In genomic region chr1:206931709-206932108, GRCh38 we compare ENCODE assay signal across 13 cellular contexts. TPM values are rescaled to one million over a fixed set of nuclear protein-coding genes. Genes with fewer than 3 reads are reported as not detected.
A peak's percentile ranks its signal among the peaks of the same experiment; 100 is the strongest.
DNase-seq lines count a peak whose midpoint lies in the region; ATAC-seq and TF ChIP-seq lines count a peak whose summit lies in the region.
"Had no signal": no experiment of that assay in that cellular context is flagged by ENCODE, and none has a peak within 500 bp of the region (broad histone marks: within the 10 kb centered on the region; RNA-seq: fewer than 3 reads in every experiment).

No MANE protein-coding gene starts in this region.

- no peak overlapping the region for H4K8ac ChIP-seq in trophoblast cell (ENCODE audit: low read depth, low read length)

- H3K27ac ChIP-seq in HCT116 (ENCODE audit: low read depth, low read length) (no peak overlapping the region), trophoblast cell (ENCODE audit: low read depth, low read length) (no peak overlapping the region)
- H3K27ac ChIP-seq: epithelial cell of prostate had no signal

- H3K4me3 ChIP-seq in HCT116 (replicated peaks in 1 of 2; ENCODE audit: low read depth in 1 of 2, low read length in 2 of 2) (no peak overlapping the region), astrocyte of the spinal cord (ENCODE audit: low read depth, low read length) (no peak overlapping the region), trophoblast cell (ENCODE audit: low read depth, low read length) (no peak overlapping the region)
- H3K4me3 ChIP-seq: smooth muscle cell had no signal

- H3K9me3 Mint-ChIP-seq in natural killer cell treated with Interleukin-12 subunit alpha and Interleukin-12 subunit beta and Interleukin-15 and Interleukin-18, amount 100 ng/mL, for 72 hours = no peaks in the 10 kb centered on the region

- H3K23ac ChIP-seq in trophoblast cell (ENCODE audit: low read length) = no peak overlapping the region

- CTCF ChIA-PET in HCT116 (lab: Charles Lee) = interaction anchor here (1.0 to 3.2 kb wide), 5 partner anchors 11 to 50 kb away, joined by 4 to 15 read pairs (median 5); no protein-coding TSS in a partner anchor

- RAD21 ChIA-PET in HCT116 (lab: Charles Lee; ENCODE audit: low non-redundant PET in 1 of 2, low total read pairs in 2 of 2, uncharacterized antibody in 2 of 2, unreplicated experiment in 2 of 2) = no interaction called here

- no peaks in the 10 kb centered on the region for H3K36me3 Mint-ChIP-seq in natural killer cell treated with Interleukin-12 subunit alpha and Interleukin-12 subunit beta and Interleukin-15 and Interleukin-18, amount 100 ng/mL, for 72 hours

- H3K79me2 ChIP-seq in HCT116 (ENCODE audit: insufficient read depth, low read length) (no peaks in the 10 kb centered on the region), trophoblast cell (ENCODE audit: control insufficient read depth, insufficient read depth, low read length, poor library complexity) (no peaks in the 10 kb centered on the region)

- DNase-seq in ELF-1 (ENCODE audit: low read depth, low spot score) (peak; percentile 27), HCT116 (ENCODE audit: low read depth, low spot score) (no peak), astrocyte of the spinal cord (ENCODE audit: low read depth, low spot score) (no peak), trophoblast cell (no peak)
- DNase-seq in natural killer cell treated with Interleukin-12 subunit alpha and Interleukin-12 subunit beta and Interleukin-15 and Interleukin-18, amount 100 ng/mL, for 72 hours (ENCODE audit: low spot score) = no peak
- no peak for DNase-seq in activated CD8-positive, alpha-beta memory T cell treated with anti-CD3 and anti-CD28 coated beads, Interleukin-2, amount 50 U/mL, for 4 hours
- DNase-seq: EL, KG1, NCI-H1930 had no signal

- H2BK5ac ChIP-seq in trophoblast cell (ENCODE audit: low read depth, low read length, poor library complexity) = no peak overlapping the region

- H3K18ac ChIP-seq in trophoblast cell (ENCODE audit: low read length) = no peak overlapping the region

- no peaks in the 10 kb centered on the region for H3K9me3 ChIP-seq in HCT116 (ENCODE audit: control insufficient read depth in 1 of 2, insufficient read depth in 1 of 2, low read depth in 1 of 2, low read length in 2 of 2)
- no peaks in the 10 kb centered on the region for H3K9me3 ChIP-seq in trophoblast cell (ENCODE audit: insufficient read depth, low read depth, low read length)

- H2AFZ ChIP-seq in HCT116 (ENCODE audit: low read depth, low read length, poor library complexity, severe bottlenecking) (no peak overlapping the region), trophoblast cell (ENCODE audit: insufficient read depth, low read length, poor library complexity) (no peak overlapping the region)

- H3K14ac ChIP-seq in trophoblast cell (ENCODE audit: low read length) = no peak overlapping the region

- H3K4me1 ChIP-seq in HCT116 (ENCODE audit: control insufficient read depth in 1 of 2, insufficient read depth in 2 of 2, low read length in 2 of 2) = peaks cover 0 to 9% of the 10 kb centered on the region in 2 experiments; a peak in 2 of 4 replicates
- no peaks in the 10 kb centered on the region for H3K4me1 ChIP-seq in trophoblast cell (ENCODE audit: control insufficient read depth in 1 of 2, insufficient read depth in 2 of 2, low read length in 2 of 2)

- in situ Hi-C loops in astrocyte of the spinal cord (cut with HindIII; ENCODE audit: low sequenced_read_pairs) = no loop called here

- BruUV-seq in HCT116 (replicated peaks; lab: Mats Ljungman, UMichigan) = no TSS peak

- TF ChIP-seq POLR2A in HCT116 (IDR thresholded peaks at IDR 0.05; ENCODE audit: borderline replicate concordance, extremely low read depth, insufficient read depth, insufficient read length) = no peak

- H3K4me1 Mint-ChIP-seq in natural killer cell treated with Interleukin-12 subunit alpha and Interleukin-12 subunit beta and Interleukin-15 and Interleukin-18, amount 100 ng/mL, for 72 hours (ENCODE audit: low read depth in 2 of 2) = peaks cover 19 to 22% of the 10 kb centered on the region in 2 donors

- peak in 2 of 3 experiments; percentile 24 to 37; a peak in 3 of 6 replicates for TF ChIP-seq CTCF in HCT116 (IDR thresholded peaks at IDR 0.05 in 2 of 3, conservative IDR thresholded peaks at IDR 0.05 in 1 of 3; ENCODE audit: borderline replicate concordance in 1 of 3, insufficient read depth in 1 of 3, low read depth in 2 of 3, low read length in 2 of 3)
- peak; percentile 17 for TF ChIP-seq CTCF in astrocyte of the spinal cord (IDR thresholded peaks at IDR 0.05; ENCODE audit: low read depth, low read length)

- intact Hi-C loops in HCT116 (cut with micrococcal nuclease) = no loop called here

- TF ChIP-seq RAD21 in HCT116 (IDR thresholded peaks at IDR 0.05; ENCODE audit: low read depth) = no peak

- no peak overlapping the region for H3K4ac ChIP-seq in trophoblast cell (ENCODE audit: low read depth, low read length)

- no peak overlapping the region for H3K9ac ChIP-seq in HCT116 (ENCODE audit: low read length)
- no peak overlapping the region for H3K9ac ChIP-seq in trophoblast cell (ENCODE audit: low read length)

- H3K4me3 Mint-ChIP-seq in natural killer cell treated with Interleukin-12 subunit alpha and Interleukin-12 subunit beta and Interleukin-15 and Interleukin-18, amount 100 ng/mL, for 72 hours = peak overlapping the region; percentile 57

- ATAC-seq in HCT116 = peak; percentile 60
- ATAC-seq in natural killer cell treated with Interleukin-12 subunit alpha and Interleukin-12 subunit beta and Interleukin-15 and Interleukin-18, amount 100 ng/mL, for 72 hours = no peak
- no peak for ATAC-seq in HG03469 (IDR thresholded peaks at IDR 0.05; ENCODE audit: unreplicated experiment)

- H3K36me3 ChIP-seq in HCT116 (ENCODE audit: control insufficient read depth in 1 of 2, insufficient read depth in 2 of 2, low read length in 2 of 2) (no peaks in the 10 kb centered on the region), trophoblast cell (ENCODE audit: control insufficient read depth in 1 of 2, insufficient read depth in 2 of 2, low read length in 2 of 2) (no peaks in the 10 kb centered on the region)

- WGBS in trophoblast cell (ENCODE audit: extremely low coverage, insufficient coverage, insufficient read length) = no CpG with 5 or more reads among the region's 6 CpGs

- H3K9me2 ChIP-seq in HCT116 (ENCODE audit: insufficient read depth) = no peaks in the 10 kb centered on the region

- no peak overlapping the region for H2BK120ac ChIP-seq in trophoblast cell (ENCODE audit: insufficient read depth, low read length, poor library complexity)

- no peaks in the 10 kb centered on the region for H3K27me3 Mint-ChIP-seq in natural killer cell treated with Interleukin-12 subunit alpha and Interleukin-12 subunit beta and Interleukin-15 and Interleukin-18, amount 100 ng/mL, for 72 hours

- no peak overlapping the region for H4K91ac ChIP-seq in trophoblast cell (ENCODE audit: low read depth, low read length)

- H2AK5ac ChIP-seq in trophoblast cell (ENCODE audit: low read length) = no peak overlapping the region

- H3K4me2 ChIP-seq in HCT116 (ENCODE audit: low read length) (no peak overlapping the region), trophoblast cell (ENCODE audit: low read length) (no peak overlapping the region)
- H3K4me2 ChIP-seq: smooth muscle cell had no signal

- no peak overlapping the region for H2BK12ac ChIP-seq in trophoblast cell (ENCODE audit: low read length)

- H4K20me1 ChIP-seq in HCT116 (ENCODE audit: insufficient read depth) = no peaks in the 10 kb centered on the region

- no peaks in the 10 kb centered on the region for H3K27me3 ChIP-seq in HCT116 (ENCODE audit: insufficient read depth, low read length)
- no peaks in the 10 kb centered on the region for H3K27me3 ChIP-seq in trophoblast cell (ENCODE audit: insufficient read depth, low read length)

- H4K12ac ChIP-seq in trophoblast cell (ENCODE audit: low read depth, low read length) = no peak overlapping the region

- H3K27ac Mint-ChIP-seq in natural killer cell treated with Interleukin-12 subunit alpha and Interleukin-12 subunit beta and Interleukin-15 and Interleukin-18, amount 100 ng/mL, for 72 hours = peak overlapping the region; percentile 84 to 93

- POLR2A ChIA-PET in HCT116 (lab: Charles Lee) = no interaction called here

- no peaks in the 10 kb centered on the region for H3K79me1 ChIP-seq in trophoblast cell (ENCODE audit: low read length)

TF ChIP-seq in HCT116, 20 proteins besides CTCF, POLR2A, EP300 and RAD21 (continues in another document):
- TF ChIP-seq YY1 (IDR thresholded peaks at IDR 0.05; ENCODE audit: extremely low read depth, insufficient replicate concordance, low read depth, low read length) = no peak
- no peak for TF ChIP-seq CBX3 (IDR thresholded peaks at IDR 0.05; ENCODE audit: low read depth)
- no peak for TF ChIP-seq SRF (IDR thresholded peaks at IDR 0.05; ENCODE audit: low read depth)

RNA-seq across cellular contexts. Expression of gene FCMR, which starts 10.0 kb away (rescaled TPM):
- total RNA-seq in HCT116 (2021; ENCODE audit: unreplicated experiment) = 0.61 TPM
- polyA plus RNA-seq in HCT116 (2012) = 0.15 and 0.17 TPM in 2 replicates
- total RNA-seq in natural killer cell treated with Interleukin-12 subunit alpha and Interleukin-12 subunit beta and Interleukin-15 and Interleukin-18, amount 100 ng/mL, for 72 hours = 1 to 10 TPM; 4.1 to 6.8 TPM
- polyA plus RNA-seq in trophoblast cell (2013) = 0.07 and 0.19 TPM in 2 replicates
- total RNA-seq: myocyte, smooth muscle cell had no signal

RNA-seq across cellular contexts. Expression of gene PIGR, which starts 14.6 kb away (rescaled TPM):
- 2.6 TPM for total RNA-seq in HCT116 (2021; ENCODE audit: unreplicated experiment)
- polyA plus RNA-seq in HCT116 (2012) = 0.01 TPM in 2 replicates
- under 1 TPM in 1 of 2 donors, not detected in 1; 0.08 TPM for total RNA-seq in natural killer cell treated with Interleukin-12 subunit alpha and Interleukin-12 subunit beta and Interleukin-15 and Interleukin-18, amount 100 ng/mL, for 72 hours
- not detected in 2 replicates for polyA plus RNA-seq in trophoblast cell (2013)
- total RNA-seq: myocyte, smooth muscle cell had no signal
- polyA plus RNA-seq: smooth muscle cell had no signal

RNA-seq across cellular contexts. Expression of gene IL24, which starts 34.5 kb away (rescaled TPM):
- not detected for total RNA-seq in HCT116 (2021; ENCODE audit: unreplicated experiment)
- polyA plus RNA-seq in HCT116 (2012) = not detected in 2 replicates
- total RNA-seq in natural killer cell treated with Interleukin-12 subunit alpha and Interleukin-12 subunit beta and Interleukin-15 and Interleukin-18, amount 100 ng/mL, for 72 hours = not detected
- 0.06 TPM in 1 of 2 replicates, not detected in the other for polyA plus RNA-seq in trophoblast cell (2013)
- total RNA-seq: myocyte had no signal

RNA-seq across cellular contexts. Expression of gene FCAMR, which starts 38.6 kb away (rescaled TPM):
- not detected for total RNA-seq in HCT116 (2021; ENCODE audit: unreplicated experiment)
- not detected in 2 replicates for polyA plus RNA-seq in HCT116 (2012)
- total RNA-seq in natural killer cell treated with Interleukin-12 subunit alpha and Interleukin-12 subunit beta and Interleukin-15 and Interleukin-18, amount 100 ng/mL, for 72 hours = not detected
- polyA plus RNA-seq in trophoblast cell (2013) = 0.01 TPM in 1 of 2 replicates, not detected in the other
- total RNA-seq: myocyte, smooth muscle cell had no signal
- polyA plus RNA-seq: smooth muscle cell had no signal
